ENCODE assay signal across 12 cellular contexts in genomic region chr21:37451446-37451845, GRCh38.
DNase-seq lines count a peak whose midpoint lies in the region; ATAC-seq and TF ChIP-seq lines count a peak whose summit lies in the region.
"Had no signal": no experiment of that assay in that cellular context is flagged by ENCODE, and none has a peak within 500 bp of the region (broad histone marks: within the 10 kb centered on the region; RNA-seq: fewer than 3 reads in every experiment).

No MANE protein-coding gene starts in this region.

- H3K79me1 ChIP-seq in trophoblast cell (ENCODE audit: low read length): no peaks in the 10 kb centered on the region

- no peak for TF ChIP-seq CTCF in brain microvascular endothelial cell (IDR thresholded peaks at IDR 0.05; ENCODE audit: low read depth, low read length, missing control alignments)
- TF ChIP-seq CTCF in RWPE1 (conservative IDR thresholded peaks at IDR 0.05; ENCODE audit: low read depth): no peak

- in situ Hi-C loops in GM23248 (cut with MboI) (no loop called here), brain microvascular endothelial cell (cut with HindIII; ENCODE audit: low pct_ligation_motif_present, low sequenced_read_pairs) (no loop called here)

- CTCF ChIA-PET in RWPE1 (lab: Yijun Ruan, JAX): no interaction called here

- H2AFZ ChIP-seq in GM23248 (no peak overlapping the region), trophoblast cell (ENCODE audit: insufficient read depth, low read length, poor library complexity) (no peak overlapping the region)

- POLR2A ChIA-PET in RWPE1 (lab: Yijun Ruan, JAX; ENCODE audit: low non-redundant PET): no interaction called here

- H4K12ac ChIP-seq in trophoblast cell (ENCODE audit: low read depth, low read length): no peak overlapping the region

- H3F3A ChIP-seq in GM23248 (ENCODE audit: insufficient read depth): peaks cover 55% of the 10 kb centered on the region

- no peak overlapping the region for H4K8ac ChIP-seq in trophoblast cell (ENCODE audit: low read depth, low read length)

- H3K36me3 ChIP-seq in GM23248 (ENCODE audit: low read depth) (no peaks in the 10 kb centered on the region), brain microvascular endothelial cell (replicated peaks) (no peaks in the 10 kb centered on the region), trophoblast cell (ENCODE audit: control insufficient read depth in 1 of 2, insufficient read depth in 2 of 2, low read length in 2 of 2) (peaks cover 0 to 2% of the 10 kb centered on the region in 2 experiments)

- H3K4me3 ChIP-seq in GM23248 (no peak overlapping the region), brain microvascular endothelial cell (ENCODE audit: low read depth, low read length) (no peak overlapping the region), trophoblast cell (ENCODE audit: low read depth, low read length) (no peak overlapping the region)
- H3K4me3 ChIP-seq: esophagus squamous epithelium had no signal

- H3K79me2 ChIP-seq in GM23248 (ENCODE audit: insufficient read depth): peaks cover 94% of the 10 kb centered on the region
- H3K79me2 ChIP-seq in trophoblast cell (ENCODE audit: control insufficient read depth, insufficient read depth, low read length, poor library complexity): peaks cover 12% of the 10 kb centered on the region

- no peak overlapping the region for H3K9ac ChIP-seq in GM23248
- H3K9ac ChIP-seq in trophoblast cell (ENCODE audit: low read length): no peak overlapping the region

- no peaks in the 10 kb centered on the region for H3K9me2 ChIP-seq in GM23248 (ENCODE audit: insufficient read depth)

- WGBS in GM23248 (ENCODE audit: low coverage in 1 of 2, low lambda C conversion rate in 2 of 2, missing lambda C conversion rate in 2 of 2), 2 experiments: 94 to 97% methylated on average over 16 of the region's 16 CpGs
- WGBS in trophoblast cell (ENCODE audit: extremely low coverage, insufficient coverage, insufficient read length): no CpG with 5 or more reads among the region's 16 CpGs

- no peak overlapping the region for H2BK5ac ChIP-seq in trophoblast cell (ENCODE audit: low read depth, low read length, poor library complexity)

- no peaks in the 10 kb centered on the region for H3K9me3 ChIP-seq in GM23248 (ENCODE audit: low read depth)
- no peaks in the 10 kb centered on the region for H3K9me3 ChIP-seq in trophoblast cell (ENCODE audit: insufficient read depth, low read depth, low read length)
- H3K9me3 ChIP-seq: esophagus squamous epithelium had no signal

- H3K4me1 ChIP-seq in GM23248 (ENCODE audit: insufficient read depth): peaks cover 64% of the 10 kb centered on the region
- peaks cover 8 to 22% of the 10 kb centered on the region in 2 experiments for H3K4me1 ChIP-seq in trophoblast cell (ENCODE audit: control insufficient read depth in 1 of 2, insufficient read depth in 2 of 2, low read length in 2 of 2)

- no peak overlapping the region for H3K14ac ChIP-seq in trophoblast cell (ENCODE audit: low read length)

- no peak overlapping the region for H2BK12ac ChIP-seq in trophoblast cell (ENCODE audit: low read length)

- H3K27ac ChIP-seq in GM23248 (peak overlapping the region; percentile 59; the same call in 1 of the 2 replicates), brain microvascular endothelial cell (peak overlapping the region; percentile 29), trophoblast cell (ENCODE audit: low read depth, low read length) (no peak overlapping the region), RWPE1 (no peak overlapping the region)

- H4K91ac ChIP-seq in trophoblast cell (ENCODE audit: low read depth, low read length): no peak overlapping the region

- H3K4ac ChIP-seq in trophoblast cell (ENCODE audit: low read depth, low read length): peak overlapping the region; percentile 19

- H3K18ac ChIP-seq in trophoblast cell (ENCODE audit: low read length): no peak overlapping the region

- H3K4me2 ChIP-seq in GM23248 (ENCODE audit: unreplicated experiment): peak overlapping the region; percentile 44
- no peak overlapping the region for H3K4me2 ChIP-seq in trophoblast cell (ENCODE audit: low read length)

- no peak overlapping the region for H3K23ac ChIP-seq in trophoblast cell (ENCODE audit: low read length)

- no peak overlapping the region for H2BK120ac ChIP-seq in trophoblast cell (ENCODE audit: insufficient read depth, low read length, poor library complexity)

- H2AK5ac ChIP-seq in trophoblast cell (ENCODE audit: low read length): no peak overlapping the region

- ATAC-seq in GM19455 (IDR thresholded peaks at IDR 0.05; ENCODE audit: unreplicated experiment): no peak

- peak; percentile 26 for DNase-seq in activated T-cell treated with anti-CD3 and anti-CD28 coated beads for 4 hours
- no peak for DNase-seq in activated T-cell treated with anti-CD3 and anti-CD28 coated beads, Interleukin-2, amount 50 U/mL, for 48 hours
- no peak for DNase-seq in GM23248
- DNase-seq in brain microvascular endothelial cell: no peak
- DNase-seq in trophoblast cell: no peak
- DNase-seq in RWPE1 (ENCODE audit: low spot score): no peak
- DNase-seq in kidney tubule cell (ENCODE audit: low spot score): no peak
- DNase-seq: activated naive CD4-positive, alpha-beta T cell treated with anti-CD3 and anti-CD28 coated beads, Interleukin-2, amount 50 U/mL, for 16 hours; COR-L47; esophagus squamous epithelium; NCI-H1417 treated with DMSO at 0.1 percent for 48 hours had no signal

- H3K27me3 ChIP-seq in GM23248 (replicated peaks; ENCODE audit: insufficient read depth): no peaks in the 10 kb centered on the region
- no peaks in the 10 kb centered on the region for H3K27me3 ChIP-seq in brain microvascular endothelial cell (replicated peaks)
- H3K27me3 ChIP-seq in trophoblast cell (ENCODE audit: insufficient read depth, low read length): no peaks in the 10 kb centered on the region
- H3K27me3 ChIP-seq: esophagus squamous epithelium had no signal

- peaks cover 3% of the 10 kb centered on the region; the same call in 1 of the 2 replicates for H4K20me1 ChIP-seq in GM23248 (ENCODE audit: insufficient read depth)

Comparison
In these comparisons a context has a peak if more than half of its experiments do, and no peak if none do; other contexts are left out.
1. H3K27ac ChIP-seq: peak in GM23248 (single experiment) and brain microvascular endothelial cell (single experiment); none in trophoblast cell (single experiment) and RWPE1 (single experiment).